In the genomic region with DNA sequence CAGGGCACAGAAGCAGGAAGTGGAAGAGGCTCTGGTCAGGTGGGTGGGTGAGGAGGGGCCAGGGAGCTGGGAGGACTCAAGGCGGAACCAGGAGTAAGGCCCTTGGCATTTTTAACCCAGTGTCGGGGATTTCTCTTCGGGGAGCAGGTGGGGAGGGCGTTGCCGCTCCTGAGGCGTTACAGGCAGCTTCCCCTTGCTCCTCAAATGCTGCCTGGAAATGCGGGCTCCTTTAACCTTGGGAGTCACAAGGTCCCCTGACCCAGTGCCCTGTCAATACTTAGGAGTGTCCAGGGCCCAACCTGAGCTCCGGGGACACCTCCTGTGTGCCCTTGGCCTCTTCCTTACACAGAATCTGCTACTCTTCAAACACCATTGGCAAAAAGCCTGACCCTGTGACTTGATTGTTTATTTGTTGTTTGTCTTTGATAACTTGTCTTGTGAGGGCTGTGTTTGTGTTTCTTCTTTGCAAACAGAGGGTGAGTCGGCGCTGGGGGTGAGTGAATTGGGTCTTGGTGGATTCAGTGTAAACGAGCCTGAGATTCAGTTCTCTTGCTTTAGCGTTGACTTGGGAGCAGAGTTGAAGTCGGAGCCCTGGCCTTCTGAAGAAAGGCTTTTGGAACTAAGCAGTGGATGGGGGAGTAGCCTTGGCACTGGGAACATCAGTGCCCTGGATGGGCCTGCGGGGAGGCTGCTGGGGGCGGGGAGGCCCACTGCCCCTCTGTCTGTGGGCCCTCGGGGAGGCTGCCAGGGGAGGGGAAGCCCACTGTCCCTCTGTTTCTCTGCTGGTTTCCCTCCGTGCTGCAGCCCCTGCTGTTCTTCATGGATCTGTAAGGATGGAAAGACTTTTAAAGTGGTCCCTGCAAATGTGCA, we compare ENCODE assay signal across 21 cellular contexts.
DNase-seq lines count a peak whose midpoint lies in the region; ATAC-seq and TF ChIP-seq lines count a peak whose summit lies in the region.
"Had no signal": no experiment of that assay in that cellular context is flagged by ENCODE, and none has a peak within 500 bp of the region (broad histone marks: within the 10 kb centered on the region; RNA-seq: fewer than 3 reads in every experiment).

No MANE protein-coding gene starts in this region.

- no peak overlapping the region for H2AFZ ChIP-seq in GM23338
- H2AFZ ChIP-seq: PC-9 had no signal

- DNase-seq in GM23338 (ENCODE audit: low spot score) (no peak), iPS-NIHi11 (ENCODE audit: low spot score) (peak; percentile 38), mesenteric fat pad (ENCODE audit: low spot score) (peak; percentile 74), progenitor cell of endocrine pancreas (ENCODE audit: low spot score, unreplicated experiment) (peak; percentile 8)
- DNase-seq in stimulated activated CD4-positive, alpha-beta T cell treated with anti-CD3 and anti-CD28 coated beads, Interleukin-4, amount 100 ng/mL, for 4 hours, result no peak
- no peak for DNase-seq in activated T-cell treated with anti-CD3 and anti-CD28 coated beads, Interleukin-2, amount 50 U/mL, for 48 hours
- DNase-seq in activated T-cell treated with anti-CD3 and anti-CD28 coated beads, Interleukin-2, amount 50 U/mL, for 72 hours, result no peak
- DNase-seq: BE2C; Caco-2; CD4-positive, alpha-beta memory T cell; DMS 273 treated with DMSO at 0.1 percent for 48 hours; DMS79 treated with DMSO at 0.1 percent for 48 hours; HCEC 1CT; KBM-7; NCI-H1092; NCI-H1436; NCI-H1930; PC-9; SIG-M5 had no signal

- H3K4me3 ChIP-seq in GM23338, result no peak overlapping the region
- H3K4me3 ChIP-seq: PC-9 had no signal

- H3K4me1 Mint-ChIP-seq in GM23338 (no peaks in the 10 kb centered on the region; the same call in 2 of the 3 replicates), progenitor cell of endocrine pancreas (ENCODE audit: low read depth) (peaks cover 5% of the 10 kb centered on the region)
- no peaks in the 10 kb centered on the region for H3K4me1 Mint-ChIP-seq in activated T-cell treated with anti-CD3 and anti-CD28 coated beads, Interleukin-2, amount 50 U/mL, for 72 hours (ENCODE audit: low read depth)
- H3K4me1 Mint-ChIP-seq: CD4-positive, alpha-beta memory T cell had no signal

- H3K36me3 Mint-ChIP-seq in GM23338 (ENCODE audit: low read depth), result no peaks in the 10 kb centered on the region
- H3K36me3 Mint-ChIP-seq in progenitor cell of endocrine pancreas (ENCODE audit: insufficient read depth), result no peaks in the 10 kb centered on the region
- H3K36me3 Mint-ChIP-seq in activated T-cell treated with anti-CD3 and anti-CD28 coated beads, Interleukin-2, amount 50 U/mL, for 72 hours (ENCODE audit: insufficient read depth in 2 of 2), result no peaks in the 10 kb centered on the region
- H3K36me3 Mint-ChIP-seq: CD4-positive, alpha-beta memory T cell had no signal

- H3K27ac Mint-ChIP-seq in GM23338 (no peak overlapping the region), progenitor cell of endocrine pancreas (peak overlapping the region; percentile 8)
- no peak overlapping the region for H3K27ac Mint-ChIP-seq in activated T-cell treated with anti-CD3 and anti-CD28 coated beads, Interleukin-2, amount 50 U/mL, for 72 hours
- H3K27ac Mint-ChIP-seq: CD4-positive, alpha-beta memory T cell had no signal

- H3K79me2 ChIP-seq in GM23338 (replicated peaks; ENCODE audit: insufficient read depth), result no peaks in the 10 kb centered on the region

- H3K27me3 Mint-ChIP-seq in GM23338 (ENCODE audit: insufficient read depth, low read depth, poor library complexity), result peaks cover 2% of the 10 kb centered on the region
- H3K27me3 Mint-ChIP-seq in progenitor cell of endocrine pancreas, result peaks cover 84% of the 10 kb centered on the region
- H3K27me3 Mint-ChIP-seq in activated T-cell treated with anti-CD3 and anti-CD28 coated beads, Interleukin-2, amount 50 U/mL, for 72 hours (ENCODE audit: low read depth), result peaks cover 9% of the 10 kb centered on the region

- H3K27ac ChIP-seq in GM23338 (ENCODE audit: low read depth), result no peak overlapping the region
- H3K27ac ChIP-seq: PC-9, RWPE1 had no signal

- peak; percentile 23; the same call in 1 of the 3 replicates for ATAC-seq in GM23338
- ATAC-seq in activated CD4-positive, CD25-positive, alpha-beta regulatory T cell treated with anti-CD3 and anti-CD28 coated beads, Interleukin-2, amount 50 U/mL, for 24 hours, result no peak
- ATAC-seq in activated T-cell treated with anti-CD3 and anti-CD28 coated beads, Interleukin-2, amount 50 U/mL, for 72 hours (replicated peaks in 1 of 2), result no peak

- H3K4me3 Mint-ChIP-seq in GM23338 (no peak overlapping the region), progenitor cell of endocrine pancreas (ENCODE audit: low read depth) (no peak overlapping the region)
- no peak overlapping the region for H3K4me3 Mint-ChIP-seq in activated T-cell treated with anti-CD3 and anti-CD28 coated beads, Interleukin-2, amount 50 U/mL, for 72 hours
- H3K4me3 Mint-ChIP-seq: CD4-positive, alpha-beta memory T cell had no signal

- H4K20me1 ChIP-seq in GM23338 (replicated peaks; ENCODE audit: insufficient read depth), result no peaks in the 10 kb centered on the region

- no peak overlapping the region for H3K4me2 ChIP-seq in GM23338
- H3K4me2 ChIP-seq: PC-9 had no signal

- no peaks in the 10 kb centered on the region for H3K36me3 ChIP-seq in GM23338 (ENCODE audit: insufficient read depth)
- H3K36me3 ChIP-seq: BE2C had no signal

- H3K9me3 Mint-ChIP-seq in GM23338, result no peaks in the 10 kb centered on the region
- H3K9me3 Mint-ChIP-seq in progenitor cell of endocrine pancreas (ENCODE audit: low read depth), result no peaks in the 10 kb centered on the region
- H3K9me3 Mint-ChIP-seq in activated T-cell treated with anti-CD3 and anti-CD28 coated beads, Interleukin-2, amount 50 U/mL, for 72 hours, result no peaks in the 10 kb centered on the region

- no peaks in the 10 kb centered on the region for H3K27me3 ChIP-seq in GM23338 (ENCODE audit: insufficient read depth)
- H3K27me3 ChIP-seq: BE2C had no signal

- TF ChIP-seq CTCF in GM23338 (conservative IDR thresholded peaks at IDR 0.05; ENCODE audit: low read depth in 2 of 2) (no peak), progenitor cell of endocrine pancreas (IDR thresholded peaks at IDR 0.05; ENCODE audit: unreplicated experiment) (no peak)

- H3F3A ChIP-seq in GM23338 (replicated peaks; ENCODE audit: low read depth), result no peaks in the 10 kb centered on the region

- H3K4me1 ChIP-seq in GM23338 (ENCODE audit: insufficient read depth), result no peaks in the 10 kb centered on the region
- H3K4me1 ChIP-seq: BE2C, Caco-2 had no signal

- H3K9me2 ChIP-seq in GM23338 (ENCODE audit: insufficient read depth), result no peaks in the 10 kb centered on the region

TF ChIP-seq in GM23338, 12 proteins besides CTCF, POLR2A, EP300 and RAD21:
- TF ChIP-seq NANOG (IDR thresholded peaks at IDR 0.05; ENCODE audit: borderline replicate concordance) (no peak), ZNF331 (CRISPR knock-in tag; IDR thresholded peaks at IDR 0.05; ENCODE audit: low read depth) (no peak), EZH2phosphoT487 (IDR thresholded peaks at IDR 0.05; ENCODE audit: unreplicated experiment) (no peak), CREB1 (CRISPR knock-in tag; IDR thresholded peaks at IDR 0.05; ENCODE audit: low read depth) (no peak), JUNB (IDR thresholded peaks at IDR 0.05; ENCODE audit: unreplicated experiment) (no peak), ZNF114 (CRISPR knock-in tag; IDR thresholded peaks at IDR 0.05) (no peak)
- TF ChIP-seq, protein P1, sequence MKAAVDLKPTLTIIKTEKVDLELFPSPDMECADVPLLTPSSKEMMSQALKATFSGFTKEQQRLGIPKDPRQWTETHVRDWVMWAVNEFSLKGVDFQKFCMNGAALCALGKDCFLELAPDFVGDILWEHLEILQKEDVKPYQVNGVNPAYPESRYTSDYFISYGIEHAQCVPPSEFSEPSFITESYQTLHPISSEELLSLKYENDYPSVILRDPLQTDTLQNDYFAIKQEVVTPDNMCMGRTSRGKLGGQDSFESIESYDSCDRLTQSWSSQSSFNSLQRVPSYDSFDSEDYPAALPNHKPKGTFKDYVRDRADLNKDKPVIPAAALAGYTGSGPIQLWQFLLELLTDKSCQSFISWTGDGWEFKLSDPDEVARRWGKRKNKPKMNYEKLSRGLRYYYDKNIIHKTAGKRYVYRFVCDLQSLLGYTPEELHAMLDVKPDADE (IDR thresholded peaks at IDR 0.05), result no peak

Comparison
In these comparisons a context has a peak if more than half of its experiments do, and no peak if none do; other contexts are left out.
1. DNase-seq: peak in iPS-NIHi11 (single experiment), mesenteric fat pad (single experiment) and progenitor cell of endocrine pancreas (single experiment); none in GM23338 (single experiment), stimulated activated CD4-positive, alpha-beta T cell treated with anti-CD3 and anti-CD28 coated beads, Interleukin-4, amount 100 ng/mL, for 4 hours (0 of 2), activated T-cell treated with anti-CD3 and anti-CD28 coated beads, Interleukin-2, amount 50 U/mL, for 48 hours (0 of 2) and activated T-cell treated with anti-CD3 and anti-CD28 coated beads, Interleukin-2, amount 50 U/mL, for 72 hours (0 of 2).